In genomic region chr1:214331827-214332423, GRCh38 we compare ENCODE assay signal across 8 cellular contexts. TPM values are rescaled to one million over a fixed set of nuclear protein-coding genes. Genes with fewer than 3 reads are reported as not detected.
DNase-seq lines count a peak whose midpoint lies in the region; ATAC-seq, FAIRE-seq and TF ChIP-seq lines count a peak whose summit lies in the region.

No MANE protein-coding gene starts in this region.

- peaks cover 3 to 10% (median 6%) of the 10 kb centered on the region in 4 donors for H3K4me1 Mint-ChIP-seq in CD4-positive, CD25-positive, alpha-beta regulatory T cell
- H3K4me1 Mint-ChIP-seq in memory B cell, result no peaks in the 10 kb centered on the region

- H3K27me3 Mint-ChIP-seq in CD4-positive, CD25-positive, alpha-beta regulatory T cell, result no peaks in the 10 kb centered on the region
- H3K27me3 Mint-ChIP-seq in memory B cell, result no peaks in the 10 kb centered on the region

- no peaks in the 10 kb centered on the region for H3K9me3 ChIP-seq in CD4-positive, CD25-positive, alpha-beta regulatory T cell (ENCODE audit: control insufficient read depth in 2 of 2, low read length in 2 of 2)

- H3K36me3 ChIP-seq in CD4-positive, CD25-positive, alpha-beta regulatory T cell (ENCODE audit: control insufficient read depth, insufficient read depth, low read length), result peaks cover 36% of the 10 kb centered on the region
- no peaks in the 10 kb centered on the region; the same call in 1 of the 2 replicates for H3K36me3 ChIP-seq in KMS-11 (ENCODE audit: insufficient read depth)

- peak; percentile 15 to 58 (median 47) for DNase-seq in CD4-positive, CD25-positive, alpha-beta regulatory T cell
- DNase-seq in cerebellar cortex (ENCODE audit: low spot score) (peak; percentile 16), memory B cell (ENCODE audit: low spot score in 2 of 2) (peak; percentile 28 to 54)
- peak; percentile 39 for DNase-seq in stimulated activated naive CD4-positive, alpha-beta T cell treated with Interleukin-2 at 50 U/mL for 16 hours (lab: John Stamatoyannopoulos, UW)

- H3K27me3 ChIP-seq in CD4-positive, CD25-positive, alpha-beta regulatory T cell (ENCODE audit: control insufficient read depth, insufficient read depth, low read length), result no peaks in the 10 kb centered on the region
- H3K27me3 ChIP-seq in KMS-11 (ENCODE audit: insufficient read depth, low read depth), result no peaks in the 10 kb centered on the region

- H3K27ac ChIP-seq in CD4-positive, CD25-positive, alpha-beta regulatory T cell (ENCODE audit: insufficient read depth, low read length, poor library complexity, severe bottlenecking), result no peak overlapping the region
- H3K27ac ChIP-seq in KMS-11, result no peak overlapping the region

- no peak for ATAC-seq in CD4-positive, CD25-positive, alpha-beta regulatory T cell (ENCODE audit: low read depth in 2 of 2)
- ATAC-seq in GM18907 (IDR thresholded peaks at IDR 0.05; ENCODE audit: unreplicated experiment), result peak; percentile 46
- ATAC-seq in memory B cell (ENCODE audit: low read depth), result no peak
- no peak for ATAC-seq in GM19455 (IDR thresholded peaks at IDR 0.05; ENCODE audit: unreplicated experiment)

- no peak overlapping the region for H3K4me3 ChIP-seq in CD4-positive, CD25-positive, alpha-beta regulatory T cell (ENCODE audit: low read depth, low read length)
- H3K4me3 ChIP-seq in KMS-11 (IDR thresholded peaks at IDR 0.05; ENCODE audit: insufficient read depth, low read depth, low read length), result no peak overlapping the region

- no peaks in the 10 kb centered on the region for H3K9me3 Mint-ChIP-seq in CD4-positive, CD25-positive, alpha-beta regulatory T cell
- no peaks in the 10 kb centered on the region for H3K9me3 Mint-ChIP-seq in memory B cell

- H2AFZ ChIP-seq in KMS-11 (ENCODE audit: low read depth), result no peak overlapping the region

- H3K4me1 ChIP-seq in CD4-positive, CD25-positive, alpha-beta regulatory T cell (ENCODE audit: control insufficient read depth, insufficient read depth, low read length, poor library complexity, severe bottlenecking), result no peaks in the 10 kb centered on the region
- H3K4me1 ChIP-seq in KMS-11 (ENCODE audit: low read depth, poor library complexity, severe bottlenecking), result peaks cover 10% of the 10 kb centered on the region

- H3K27ac Mint-ChIP-seq in CD4-positive, CD25-positive, alpha-beta regulatory T cell, result no peak overlapping the region
- H3K27ac Mint-ChIP-seq in memory B cell, result no peak overlapping the region

- H3K36me3 Mint-ChIP-seq in CD4-positive, CD25-positive, alpha-beta regulatory T cell, result peaks cover 39% of the 10 kb centered on the region
- peaks cover 9% of the 10 kb centered on the region for H3K36me3 Mint-ChIP-seq in memory B cell

- H3K9ac ChIP-seq in KMS-11, result no peak overlapping the region

- peak; percentile 98 for TF ChIP-seq CTCF in KMS-11 (conservative IDR thresholded peaks at IDR 0.05; ENCODE audit: low read depth, low read length)

- FAIRE-seq in TTC549 (lab: Jason Lieb, UNC), result peak; percentile 7

- no peaks in the 10 kb centered on the region for H3K79me2 ChIP-seq in KMS-11 (ENCODE audit: insufficient read depth, low read depth)

- H3K4me2 ChIP-seq in KMS-11, result no peak overlapping the region

- H4K20me1 ChIP-seq in KMS-11 (ENCODE audit: insufficient read depth), result no peaks in the 10 kb centered on the region

- H3K4me3 Mint-ChIP-seq in CD4-positive, CD25-positive, alpha-beta regulatory T cell, result no peak overlapping the region
- H3K4me3 Mint-ChIP-seq in memory B cell, result no peak overlapping the region

RNA-seq across cellular contexts. Expression of gene SMYD2, which starts 51.0 kb away (rescaled TPM):
- 30.9 TPM for total RNA-seq in CD4-positive, CD25-positive, alpha-beta regulatory T cell
- 10 to 100 TPM; 43.1 to 52.3 (median 47.2) TPM for polyA plus RNA-seq in CD4-positive, CD25-positive, alpha-beta regulatory T cell
